ENCODE assay signal across 26 cellular contexts in genomic region chr6:136683209-136683941, GRCh38.
"Had no signal": no experiment of that assay in that cellular context is flagged by ENCODE, and none has a peak within 500 bp of the region (broad histone marks: within the 10 kb centered on the region; RNA-seq: fewer than 3 reads in every experiment).

No MANE protein-coding gene starts in this region.

- H3K27me3 ChIP-seq: SJSA1 had no signal

- H3K27ac ChIP-seq: SJSA1 had no signal

- H3K36me3 ChIP-seq: SJSA1 had no signal

- H3K4me1 ChIP-seq: SJSA1 had no signal

- ATAC-seq: activated CD8-positive, alpha-beta T cell treated with anti-CD3 and anti-CD28 coated beads, Interleukin-2, amount 10 ng/mL, durations not matched to agents 7 days and 5 days; Panc1; WTC11 had no signal

- H3K9me3 ChIP-seq: SJSA1 had no signal

- H3K4me3 ChIP-seq: SJSA1 had no signal

- DNase-seq: activated CD4-positive, alpha-beta T cell treated with anti-CD3 and anti-CD28 coated beads for 48 hours; activated CD4-positive, alpha-beta T cell treated with anti-CD3 and anti-CD28 coated beads, Interleukin-2, amount 50 U/mL, for 4 hours; activated CD4-positive, CD25-positive, alpha-beta regulatory T cell treated with anti-CD3 and anti-CD28 coated beads, Interleukin-2, amount 50 U/mL, for 72 hours; activated CD8-positive, alpha-beta memory T cell treated with anti-CD3 and anti-CD28 coated beads, Interleukin-2, amount 50 U/mL, for 48 hours; activated CD8-positive, alpha-beta T cell treated with anti-CD3 and anti-CD28 coated beads, Interleukin-2, amount 10 ng/mL, durations not matched to agents 7 days and 5 days; activated effector memory CD4-positive, alpha-beta T cell treated with Interleukin-2 at 50 U/mL for 16 hours; activated naive CD4-positive, alpha-beta T cell; activated T-cell treated with anti-CD3 and anti-CD28 coated beads, Interleukin-2, amount 50 U/mL, for 1 hour; amniotic stem cell; caudate nucleus; KG1; NCI-H1092; NCI-H1417; NCI-H2029; NCI-H2107; NCI-H2171 treated with DMSO at 0.1 percent for 48 hours; NCI-H226; NCI-H526; NCI-H774; NK-92 treated with Interleukin-12 subunit alpha and Interleukin-12 subunit beta, amount 100 ng/mL, for 24 hours; OCI-M1; RPMI8226; SHP77 had no signal
